Comparison of ENCODE assay signal across 21 cellular contexts in the genomic region with DNA sequence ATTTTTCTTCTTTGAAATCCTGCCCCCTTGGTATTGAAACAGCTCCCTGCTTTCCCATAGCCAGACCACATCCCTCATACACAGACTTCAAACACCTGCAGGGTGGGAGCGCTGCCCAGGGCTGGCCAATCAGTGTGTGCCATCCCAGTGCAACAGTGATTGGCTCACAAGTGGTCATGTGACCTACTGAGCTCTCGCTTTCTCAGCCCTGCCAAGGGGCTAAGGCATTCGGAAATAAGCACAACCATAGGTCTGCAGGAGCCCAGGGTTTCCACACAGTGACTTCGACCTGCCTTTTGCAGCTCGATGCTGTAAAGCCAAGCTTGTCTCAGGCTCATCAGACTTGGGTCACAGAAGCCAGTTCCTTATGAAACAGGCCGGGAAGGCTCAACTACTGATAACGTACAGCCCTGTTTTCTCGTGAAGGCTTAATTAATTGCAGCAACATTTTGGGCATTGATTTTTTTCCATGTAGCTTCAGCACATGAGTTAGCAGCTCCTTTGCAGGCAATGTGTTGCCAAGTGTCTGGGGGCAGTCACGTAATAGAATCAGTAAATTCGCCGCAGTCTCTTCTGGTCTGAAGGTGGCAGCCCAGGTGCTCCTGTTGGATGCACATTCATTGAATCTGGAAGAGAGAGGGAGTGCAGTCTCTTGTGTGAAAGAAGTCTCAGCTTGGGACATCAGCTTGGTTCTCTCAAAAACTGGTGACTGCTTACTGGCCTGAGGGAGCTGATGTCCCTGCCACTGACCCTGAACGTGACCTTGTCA.
A peak's percentile ranks its signal among the peaks of the same experiment; 100 is the strongest.
DNase-seq lines count a peak whose midpoint lies in the region; ATAC-seq lines count a peak whose summit lies in the region.
"Had no signal": no experiment of that assay in that cellular context is flagged by ENCODE, and none has a peak within 500 bp of the region (broad histone marks: within the 10 kb centered on the region; RNA-seq: fewer than 3 reads in every experiment).

No MANE protein-coding gene starts in this region.

- H3K27me3 ChIP-seq in aorta (ENCODE audit: control insufficient read depth in 1 of 2, insufficient read depth in 2 of 2, low read length in 1 of 2) = no peaks in the 10 kb centered on the region
- H3K27me3 ChIP-seq in mesenchymal stem cell (ENCODE audit: control insufficient read depth in 1 of 2, insufficient read depth in 1 of 2, low read length in 2 of 2) = no peaks in the 10 kb centered on the region
- H3K27me3 ChIP-seq: BE2C, ovary, SJSA1, suprapubic skin, vagina had no signal

- H4K8ac ChIP-seq in mesenchymal stem cell (ENCODE audit: low read length) = no peak overlapping the region

- H3K23ac ChIP-seq in mesenchymal stem cell (ENCODE audit: low read length in 2 of 2) = no peak overlapping the region

- no peak overlapping the region for H2BK5ac ChIP-seq in mesenchymal stem cell (ENCODE audit: low read depth, low read length, poor library complexity, severe bottlenecking)

- DNase-seq in NCI-H82 (lab: John Stamatoyannopoulos, UW) = peak; percentile 31
- no peak for DNase-seq in NCI-H82 treated with DMSO at 0.1 percent for 48 hours (lab: John Stamatoyannopoulos, UW; ENCODE audit: unreplicated experiment)
- DNase-seq in SK-N-DZ (ENCODE audit: low spot score) = peak; percentile 69
- DNase-seq in iPS-NIHi7 (ENCODE audit: extremely low spot score) = peak; percentile 69
- no peak for DNase-seq in aorta
- DNase-seq in mesenchymal stem cell = no peak
- DNase-seq: activated CD4-positive, alpha-beta T cell treated with anti-CD3 and anti-CD28 coated beads, Interleukin-2, amount 50 U/mL, for 48 hours; activated gamma-delta T cell treated with Interleukin-2 at 50 U/mL for 16 hours; BE2C; Calu3; Karpas-422; NCI-H1092; NCI-H2081; NCI-H524 treated with DMSO at 0.1 percent for 48 hours; ovary had no signal

- ATAC-seq in aorta (ENCODE audit: low FRiP score) = peak; percentile 28
- ATAC-seq in GM18867 (IDR thresholded peaks at IDR 0.05; ENCODE audit: unreplicated experiment) = no peak
- ATAC-seq in GM19035 (IDR thresholded peaks at IDR 0.05; ENCODE audit: unreplicated experiment) = no peak
- ATAC-seq: WTC11 had no signal

- WGBS in aorta, 2 donors = 59 to 63% methylated on average over 12 of the region's 12 CpGs
- 77% methylated on average over 12 of the region's 12 CpGs for WGBS in mesenchymal stem cell

- no peak overlapping the region for H2BK120ac ChIP-seq in mesenchymal stem cell (ENCODE audit: low read depth, low read length)

- no peaks in the 10 kb centered on the region for H3K36me3 ChIP-seq in aorta (ENCODE audit: control insufficient read depth in 1 of 2, insufficient read depth in 2 of 2, low read length in 1 of 2)
- H3K36me3 ChIP-seq in mesenchymal stem cell (ENCODE audit: control insufficient read depth in 1 of 2, insufficient read depth in 2 of 2, low read depth in 1 of 2, low read length in 2 of 2) = no peaks in the 10 kb centered on the region
- H3K36me3 ChIP-seq: BE2C, ovary, SJSA1, suprapubic skin, vagina had no signal

- no peaks in the 10 kb centered on the region for H3K79me1 ChIP-seq in mesenchymal stem cell (replicated peaks; ENCODE audit: low read length, poor library complexity, severe bottlenecking)

- no peak overlapping the region for H2BK12ac ChIP-seq in mesenchymal stem cell (ENCODE audit: low read length in 2 of 2)

- intact Hi-C loops in aorta (cut with DNase I) = no loop called here

- H2AFZ ChIP-seq in mesenchymal stem cell (ENCODE audit: low read depth, low read length) = no peak overlapping the region

- no peak overlapping the region for H3K14ac ChIP-seq in mesenchymal stem cell (ENCODE audit: low read length in 2 of 2)

- no peak overlapping the region for H3K9ac ChIP-seq in mesenchymal stem cell (ENCODE audit: low read length)

- no peaks in the 10 kb centered on the region for H3K4me1 ChIP-seq in aorta (ENCODE audit: control insufficient read depth in 1 of 2, insufficient read depth in 2 of 2, low read length in 2 of 2)
- no peaks in the 10 kb centered on the region for H3K4me1 ChIP-seq in mesenchymal stem cell (ENCODE audit: control insufficient read depth, insufficient read depth, low read depth, low read length)
- H3K4me1 ChIP-seq: BE2C, SJSA1, suprapubic skin, vagina had no signal

- H3K4me3 ChIP-seq in aorta (ENCODE audit: low read length in 2 of 2) = no peak overlapping the region
- H3K4me3 ChIP-seq in mesenchymal stem cell (ENCODE audit: insufficient read depth in 1 of 2, low read depth in 1 of 2, low read length in 2 of 2) = no peak overlapping the region
- H3K4me3 ChIP-seq: ovary, SJSA1, suprapubic skin, vagina had no signal

- no peak overlapping the region for H3K4ac ChIP-seq in mesenchymal stem cell (ENCODE audit: low read depth in 1 of 2, low read length in 2 of 2)

- H4K91ac ChIP-seq in mesenchymal stem cell (ENCODE audit: low read length) = no peak overlapping the region

- no peak overlapping the region for H3K4me2 ChIP-seq in mesenchymal stem cell (ENCODE audit: low read length, poor library complexity, severe bottlenecking)

- H3K9me3 ChIP-seq in aorta (ENCODE audit: control insufficient read depth, low read length) (no peaks in the 10 kb centered on the region), mesenchymal stem cell (ENCODE audit: control insufficient read depth, low read length) (peaks cover 6% of the 10 kb centered on the region)
- H3K9me3 ChIP-seq: BE2C, ovary, SJSA1, suprapubic skin, vagina had no signal

- H2BK15ac ChIP-seq in mesenchymal stem cell (ENCODE audit: low read depth, poor library complexity, severe bottlenecking) = no peak overlapping the region

- H2AK5ac ChIP-seq in mesenchymal stem cell (ENCODE audit: low read length, severe bottlenecking) = no peak overlapping the region

- H3K18ac ChIP-seq in mesenchymal stem cell (ENCODE audit: low read depth in 1 of 2, low read length in 2 of 2) = no peak overlapping the region

- H3K27ac ChIP-seq in aorta (ENCODE audit: low read depth in 1 of 2, low read length in 2 of 2) (no peak overlapping the region), mesenchymal stem cell (ENCODE audit: low read length, poor library complexity, severe bottlenecking) (no peak overlapping the region)
- H3K27ac ChIP-seq: ovary, SJSA1, suprapubic skin, vagina had no signal

Comparison
In these comparisons a context has a peak if more than half of its experiments do, and no peak if none do; other contexts are left out.
1. DNase-seq: peak in NCI-H82 (single experiment), SK-N-DZ (single experiment) and iPS-NIHi7 (single experiment); none in NCI-H82 treated with DMSO at 0.1 percent for 48 hours (single experiment), aorta (0 of 2) and mesenchymal stem cell (single experiment).